Comparison of ENCODE assay signal across 13 cellular contexts in genomic region chr11:2702771-2703486, GRCh38. TPM values are rescaled to one million over a fixed set of nuclear protein-coding genes. Genes with fewer than 3 reads are reported as not detected.
DNase-seq lines count a peak whose midpoint lies in the region; ATAC-seq, FAIRE-seq and TF ChIP-seq lines count a peak whose summit lies in the region.
"Had no signal": no experiment of that assay in that cellular context is flagged by ENCODE, and none has a peak within 500 bp of the region (broad histone marks: within the 10 kb centered on the region; RNA-seq: fewer than 3 reads in every experiment).

No MANE protein-coding gene starts in this region.

- TF ChIP-seq CTCF in HepG2 (CRISPR knock-in tag; IDR thresholded peaks at IDR 0.05) (no peak), gastrocnemius medialis (IDR thresholded peaks at IDR 0.05 in 4 of 5, conservative IDR thresholded peaks at IDR 0.05 in 1 of 5) (no peak)

- H3K9me3 ChIP-seq in HepG2 (ENCODE audit: low read length) (0 out of 2 replicates have a peak, but pooled peaks cover 5% of the 10 kb centered on the region), gastrocnemius medialis (no peaks in the 10 kb centered on the region)

- H3K9ac ChIP-seq in HepG2 (ENCODE audit: insufficient read depth, low read depth, low read length) = no peak overlapping the region
- H3K9ac ChIP-seq: GM23248, parathyroid adenoma had no signal

- in situ Hi-C loops in HepG2 (cut with HindIII; ENCODE audit: extremely low pct_ligation_motif_present, low pct_unique_long_range_greater_than_20kb) (no loop called here), gastrocnemius medialis (cut with MboI; ENCODE audit: low sequenced_read_pairs in 4 of 4) (no loop called here)

- intact Hi-C loops in HepG2 (cut with micrococcal nuclease; ENCODE audit: unreplicated experiment) (no loop called here), gastrocnemius medialis (cut with DNase I; ENCODE audit: low total_unique reads) (loop anchor here (5.0 kb wide), 1 partner anchor 171 kb away; no protein-coding TSS in a partner anchor)

- H3K27ac ChIP-seq in HepG2 (ENCODE audit: extremely low read length, insufficient read depth, low read length) (no peak overlapping the region), gastrocnemius medialis (peak overlapping the region; percentile 42 to 97 (median 91))
- H3K27ac ChIP-seq: foreskin keratinocyte, GM23248, parathyroid adenoma had no signal

- BruUV-seq in HepG2 (replicated peaks; lab: Mats Ljungman, UMichigan) = no TSS peak

- TF ChIP-seq POLR2A in HepG2 (IDR thresholded peaks at IDR 0.05; ENCODE audit: insufficient read depth in 1 of 2, low read depth in 2 of 2, low read length in 2 of 2) = no peak
- no peak for TF ChIP-seq POLR2A in gastrocnemius medialis (IDR thresholded peaks at IDR 0.05)

- FAIRE-seq in HepG2 (lab: Jason Lieb, UNC) = no peak

- H3K4me2 ChIP-seq in HepG2 (ENCODE audit: low read depth, low read length) = peak overlapping the region; percentile 45

- no peak for TF ChIP-seq RAD21 in HepG2 (CRISPR knock-in tag; IDR thresholded peaks at IDR 0.05)

- H3K36me3 ChIP-seq in H7 (replicated peaks; ENCODE audit: control insufficient read depth, insufficient read depth, low read length) (no peaks in the 10 kb centered on the region), HepG2 (replicated peaks in 1 of 2; ENCODE audit: control insufficient read depth in 1 of 2, insufficient read depth in 2 of 2, low read length in 2 of 2) (no peaks in the 10 kb centered on the region), gastrocnemius medialis (no peaks in the 10 kb centered on the region)

- peaks cover 35% of the 10 kb centered on the region for H3K4me1 ChIP-seq in HepG2 (ENCODE audit: insufficient read depth, low read length)
- H3K4me1 ChIP-seq in gastrocnemius medialis = peaks cover 12 to 18% of the 10 kb centered on the region in 2 donors
- H3K4me1 ChIP-seq: foreskin keratinocyte, parathyroid adenoma had no signal

- CTCF ChIA-PET in HepG2 (lab: Yijun Ruan, JAX; ENCODE audit: low intra/inter-chr PET ratio, low total read pairs) = no interaction called here

- ATAC-seq in HepG2 (no peak), gastrocnemius medialis (no peak), GM19397 (IDR thresholded peaks at IDR 0.05; ENCODE audit: unreplicated experiment) (no peak)
- ATAC-seq: foreskin keratinocyte had no signal

- no peak overlapping the region for H2AFZ ChIP-seq in HepG2 (ENCODE audit: low read length)
- H2AFZ ChIP-seq: GM23248, parathyroid adenoma had no signal

- peaks cover 25% of the 10 kb centered on the region for H3K79me2 ChIP-seq in HepG2 (ENCODE audit: insufficient read depth, low read length)
- H3K79me2 ChIP-seq: parathyroid adenoma had no signal

- DNase-seq in H7 (peak; percentile 70), RPMI8226 (peak; percentile 69), HepG2 (ENCODE audit: low spot score) (no peak), gastrocnemius medialis (peak in 1 of 2 donors; percentile 65), MV-4-11 (lab: John Stamatoyannopoulos, UW) (no peak), foreskin melanocyte (no peak)
- DNase-seq: EL; foreskin keratinocyte; GM23248; NCI-H2081 treated with DMSO at 0.1 percent for 48 hours; stimulated activated CD4-positive, alpha-beta T cell treated with anti-CD3 and anti-CD28 coated beads, Interleukin-15, amount 100 ng/mL, for 24 hours had no signal

- peaks cover 13% of the 10 kb centered on the region for H4K20me1 ChIP-seq in HepG2 (ENCODE audit: insufficient read depth, low read length)

- POLR2A ChIA-PET in HepG2 (lab: Yijun Ruan, JAX) = interaction anchor here (0.9 to 3.4 kb wide), 5 partner anchors 12 to 27 kb away, joined by 3 to 72 read pairs (median 3); no protein-coding TSS in a partner anchor

- H3K27me3 ChIP-seq in H7 (ENCODE audit: control insufficient read depth, insufficient read depth, low read length) (peaks cover 21% of the 10 kb centered on the region), HepG2 (ENCODE audit: control insufficient read depth in 1 of 2, insufficient read depth in 2 of 2, low read length in 2 of 2) (peaks cover 2 to 12% of the 10 kb centered on the region in 2 experiments; a peak in 3 of 5 replicates), gastrocnemius medialis (no peaks in the 10 kb centered on the region)
- H3K27me3 ChIP-seq: foreskin keratinocyte had no signal

- TF ChIP-seq EP300 in HepG2 (IDR thresholded peaks at IDR 0.05; ENCODE audit: low read depth in 2 of 2, low read length in 2 of 2) (no peak), HepG2 (CRISPR knock-in tag; IDR thresholded peaks at IDR 0.05; ENCODE audit: borderline replicate concordance) (no peak)

- H3K4me3 ChIP-seq in H7 (ENCODE audit: insufficient read depth, low read depth, low read length) = no peak overlapping the region
- H3K4me3 ChIP-seq in HepG2 (replicated peaks in 1 of 3; ENCODE audit: insufficient read depth in 1 of 3, low read depth in 2 of 3, low read length in 3 of 3) = peak overlapping the region in 1 of 3 experiments; percentile 24; a peak in 2 of 6 replicates
- no peak overlapping the region for H3K4me3 ChIP-seq in gastrocnemius medialis
- H3K4me3 ChIP-seq: GM23248 had no signal

- WGBS in HepG2 (ENCODE audit: low lambda C conversion rate) = 81% methylated on average over 15 of the region's 19 CpGs

TF ChIP-seq in HepG2, 621 proteins besides CTCF, POLR2A, EP300 and RAD21:
- no peak for TF ChIP-seq PTBP1 (IDR thresholded peaks at IDR 0.05; ENCODE audit: low read depth, low read length, poor library complexity, severe bottlenecking)
- peak; percentile 55; the same call in 1 of the 2 replicates for TF ChIP-seq MNT (IDR thresholded peaks at IDR 0.05)
- peak; percentile 42; the same call in 1 of the 2 replicates for TF ChIP-seq USF2 (IDR thresholded peaks at IDR 0.05; ENCODE audit: low read depth, low read length)
- peak; percentile 36; the same call in 1 of the 2 replicates for TF ChIP-seq USF2 (CRISPR knock-in tag; IDR thresholded peaks at IDR 0.05; ENCODE audit: borderline replicate concordance)
- TF ChIP-seq NPAS2 (CRISPR knock-in tag; IDR thresholded peaks at IDR 0.05; ENCODE audit: borderline replicate concordance) = no peak

RNA-seq across cellular contexts. Expression of gene KCNQ1OT1, which starts 3.1 kb away (rescaled TPM):
- total RNA-seq in H7 (2014; rRNA removed; shearing (Covaris generic)) = 0.83 and 1.9 TPM in 2 replicates
- total RNA-seq in HepG2 (2016; rRNA removed; fragmentation: Illumina TruSeq; extraction: Trizol) (2.5 and 18.9 TPM in 2 replicates), gastrocnemius medialis (under 1 TPM; 0.16 to 0.61 (median 0.30) TPM)
- 0.30 and 0.35 TPM in 2 replicates for total RNA-seq in HepG2 (2016; cell fraction: cytosol; rRNA removed; fragmentation: Illumina TruSeq; extraction: Trizol; ENCODE audit: low read depth)
- total RNA-seq in HepG2 (2016; cell fraction: insoluble cytoplasmic fraction; rRNA removed; fragmentation: Illumina TruSeq; extraction: Trizol) = 2.0 and 16.5 TPM in 2 replicates
- 0.90 and 1.1 TPM in 2 replicates for total RNA-seq in HepG2 (2016; cell fraction: membrane; rRNA removed; fragmentation: Illumina TruSeq; extraction: Trizol)
- total RNA-seq in HepG2 (2016; cell fraction: nucleus; rRNA removed; fragmentation: Illumina TruSeq; extraction: Trizol) = 66.8 and 83.4 TPM in 2 replicates
- 1.3 TPM in 2 replicates for polyA plus RNA-seq in HepG2 (2011; rRNA removed)
- polyA plus RNA-seq in HepG2 (2011; cell fraction: cytosol; rRNA removed) = 0.05 TPM in 2 replicates
- 11.8 and 14.7 TPM in 2 replicates for polyA plus RNA-seq in HepG2 (2011; cell fraction: nucleus; rRNA removed)
- 1.9 and 2.0 TPM in 2 replicates for polyA plus RNA-seq in HepG2 (2012)
- 0.01 and 0.02 TPM in 2 replicates for polyA plus RNA-seq in HepG2 (2016; cell fraction: cytosol; fragmentation: Illumina TruSeq; extraction: Trizol; ENCODE audit: low read depth)
- 0.15 and 0.17 TPM in 2 replicates for polyA plus RNA-seq in HepG2 (2016; cell fraction: insoluble cytoplasmic fraction; fragmentation: Illumina TruSeq; extraction: Trizol; ENCODE audit: low read depth)
- polyA plus RNA-seq in HepG2 (2016; cell fraction: membrane; fragmentation: Illumina TruSeq; extraction: Trizol; ENCODE audit: low read depth) = 0.03 and 0.06 TPM in 2 replicates
- 8.4 and 10.5 TPM in 2 replicates for polyA plus RNA-seq in HepG2 (2016; cell fraction: nucleus; fragmentation: Illumina TruSeq; extraction: Trizol; ENCODE audit: insufficient read depth, low read depth)
- 0.05 and 36.1 TPM in 2 replicates for polyA minus RNA-seq in HepG2 (2011; rRNA and poly(A)+ RNA removed; ENCODE audit: low replicate concordance)
- polyA minus RNA-seq in HepG2 (2011; cell fraction: cytosol; rRNA and poly(A)+ RNA removed) = 0.79 and 0.97 TPM in 2 replicates
- 112 and 125 TPM in 2 replicates for polyA minus RNA-seq in HepG2 (2011; cell fraction: nucleus; rRNA and poly(A)+ RNA removed)

Comparison
In these comparisons a context has a peak if more than half of its experiments do, and no peak if none do; other contexts are left out.
1. DNase-seq: peak in H7 (single experiment) and RPMI8226 (single experiment); none in HepG2 (single experiment), MV-4-11 (single experiment) and foreskin melanocyte (single experiment).